13 cellular contexts compared by ENCODE assay signal in genomic region chr3:98557324-98558010, GRCh38. TPM values are rescaled to one million over a fixed set of nuclear protein-coding genes. Genes with fewer than 3 reads are reported as not detected.
A peak's percentile ranks its signal among the peaks of the same experiment; 100 is the strongest.
DNase-seq lines count a peak whose midpoint lies in the region; ATAC-seq and TF ChIP-seq lines count a peak whose summit lies in the region.
"Had no signal": no experiment of that assay in that cellular context is flagged by ENCODE, and none has a peak within 500 bp of the region (broad histone marks: within the 10 kb centered on the region; RNA-seq: fewer than 3 reads in every experiment).

No MANE protein-coding gene starts in this region.

- H3K27ac ChIP-seq in HCT116 (ENCODE audit: low read depth, low read length) = peak overlapping the region; percentile 98
- no peak overlapping the region for H3K27ac ChIP-seq in gastrocnemius medialis
- H3K27ac ChIP-seq: left ventricle myocardium inferior, vagina had no signal

- peaks cover 22% of the 10 kb centered on the region for H3K79me2 ChIP-seq in HCT116 (ENCODE audit: insufficient read depth, low read length)

- in situ Hi-C loops in gastrocnemius medialis (cut with MboI; ENCODE audit: low sequenced_read_pairs in 4 of 4) = no loop called here

- intact Hi-C loops in HCT116 (cut with micrococcal nuclease) (no loop called here), mucosa of descending colon (cut with DNase I, micrococcal nuclease) (no loop called here), gastrocnemius medialis (cut with DNase I; ENCODE audit: low total_unique reads) (no loop called here)

- TF ChIP-seq CTCF in HCT116 (IDR thresholded peaks at IDR 0.05 in 2 of 3, conservative IDR thresholded peaks at IDR 0.05 in 1 of 3; ENCODE audit: borderline replicate concordance in 1 of 3, insufficient read depth in 1 of 3, low read depth in 2 of 3, low read length in 2 of 3) = no peak
- no peak for TF ChIP-seq CTCF in mucosa of descending colon (IDR thresholded peaks at IDR 0.05)
- TF ChIP-seq CTCF in gastrocnemius medialis (IDR thresholded peaks at IDR 0.05 in 4 of 5, conservative IDR thresholded peaks at IDR 0.05 in 1 of 5) = no peak

- peak overlapping the region; percentile 70; the same call in 1 of the 2 replicates for H3K4me3 ChIP-seq in GM08714 (ENCODE audit: low read length)
- H3K4me3 ChIP-seq in HCT116 (replicated peaks in 1 of 2; ENCODE audit: low read depth in 1 of 2, low read length in 2 of 2) = no peak overlapping the region
- no peak overlapping the region for H3K4me3 ChIP-seq in mucosa of descending colon
- no peak overlapping the region for H3K4me3 ChIP-seq in H7 (ENCODE audit: insufficient read depth, low read depth, low read length)
- H3K4me3 ChIP-seq in gastrocnemius medialis = no peak overlapping the region
- H3K4me3 ChIP-seq: left ventricle myocardium inferior, skin epidermis, vagina had no signal

- H3K27me3 ChIP-seq in HCT116 (ENCODE audit: insufficient read depth, low read length) (no peaks in the 10 kb centered on the region), H7 (ENCODE audit: control insufficient read depth, insufficient read depth, low read length) (no peaks in the 10 kb centered on the region), gastrocnemius medialis (no peaks in the 10 kb centered on the region)
- H3K27me3 ChIP-seq: vagina had no signal

- H3K36me3 ChIP-seq in HCT116 (ENCODE audit: control insufficient read depth in 1 of 2, insufficient read depth in 2 of 2, low read length in 2 of 2) = no peaks in the 10 kb centered on the region
- H3K36me3 ChIP-seq in mucosa of descending colon (ENCODE audit: low read depth) = no peaks in the 10 kb centered on the region
- no peaks in the 10 kb centered on the region for H3K36me3 ChIP-seq in H7 (replicated peaks; ENCODE audit: control insufficient read depth, insufficient read depth, low read length)
- H3K36me3 ChIP-seq in gastrocnemius medialis = no peaks in the 10 kb centered on the region
- H3K36me3 ChIP-seq: left ventricle myocardium inferior, vagina had no signal

- H4K20me1 ChIP-seq in HCT116 (ENCODE audit: insufficient read depth) = no peaks in the 10 kb centered on the region

- no peak for TF ChIP-seq POLR2A in HCT116 (IDR thresholded peaks at IDR 0.05; ENCODE audit: borderline replicate concordance, extremely low read depth, insufficient read depth, insufficient read length)
- no peak for TF ChIP-seq POLR2A in gastrocnemius medialis (IDR thresholded peaks at IDR 0.05)

- BruUV-seq in HCT116 (replicated peaks; lab: Mats Ljungman, UMichigan) = no TSS peak

- H3K9ac ChIP-seq in HCT116 (ENCODE audit: low read length) = peak overlapping the region; percentile 71

- peaks cover 75 to 84% of the 10 kb centered on the region in 2 experiments for H3K4me1 ChIP-seq in HCT116 (ENCODE audit: control insufficient read depth in 1 of 2, insufficient read depth in 2 of 2, low read length in 2 of 2)
- no peaks in the 10 kb centered on the region for H3K4me1 ChIP-seq in mucosa of descending colon (ENCODE audit: low read depth)
- no peaks in the 10 kb centered on the region for H3K4me1 ChIP-seq in gastrocnemius medialis
- H3K4me1 ChIP-seq: left ventricle myocardium inferior, vagina had no signal

- H3K9me2 ChIP-seq in HCT116 (ENCODE audit: insufficient read depth) = no peaks in the 10 kb centered on the region

- no peak overlapping the region for H2AFZ ChIP-seq in HCT116 (ENCODE audit: low read depth, low read length, poor library complexity, severe bottlenecking)

- TF ChIP-seq RAD21 in HCT116 (IDR thresholded peaks at IDR 0.05; ENCODE audit: low read depth) = no peak

- no peak for DNase-seq in HCT116 (ENCODE audit: low read depth, low spot score)
- peak; percentile 68 for DNase-seq in activated CD4-positive, alpha-beta T cell treated with anti-CD3 and anti-CD28 coated beads for 48 hours
- DNase-seq in mucosa of descending colon = no peak
- no peak for DNase-seq in NCI-H526 treated with DMSO at 0.1 percent for 48 hours (lab: John Stamatoyannopoulos, UW)
- no peak for DNase-seq in H7
- no peak for DNase-seq in gastrocnemius medialis
- DNase-seq: left ventricle myocardium inferior, NCI-H82 had no signal

- CTCF ChIA-PET in HCT116 (lab: Charles Lee) = interaction anchor here (0.7 to 1.8 kb wide), 4 partner anchors 15 to 261 kb away, joined by 3 to 6 read pairs (median 4); no protein-coding TSS in a partner anchor

- H3K9me3 ChIP-seq in HCT116 (ENCODE audit: control insufficient read depth in 1 of 2, insufficient read depth in 1 of 2, low read depth in 1 of 2, low read length in 2 of 2) (no peaks in the 10 kb centered on the region), mucosa of descending colon (no peaks in the 10 kb centered on the region), gastrocnemius medialis (no peaks in the 10 kb centered on the region)
- H3K9me3 ChIP-seq: left ventricle myocardium inferior, vagina had no signal

- POLR2A ChIA-PET in HCT116 (lab: Charles Lee) = interaction anchor here (0.7 to 3.5 kb wide), 13 partner anchors 8 to 414 kb away, joined by 3 to 12 read pairs (median 5); partner anchors contain the start of genes CLDND1 and CPOX

- ATAC-seq in HCT116 = peak; percentile 21
- ATAC-seq in mucosa of descending colon = peak; percentile 26
- ATAC-seq in GM21528 (IDR thresholded peaks at IDR 0.05; ENCODE audit: low FRiP score, unreplicated experiment) = no peak
- ATAC-seq in gastrocnemius medialis = no peak

- RAD21 ChIA-PET in HCT116 (lab: Charles Lee; ENCODE audit: low non-redundant PET in 1 of 2, low total read pairs in 2 of 2, uncharacterized antibody in 2 of 2, unreplicated experiment in 2 of 2) = interaction anchor here in 1 of 2 experiments (1.1 kb wide), 1 partner anchor 34 kb away, joined by 5 read pairs; the partner anchor contains the start of gene CLDND1

- peak overlapping the region; percentile 60 for H3K4me2 ChIP-seq in HCT116 (ENCODE audit: low read length)

TF ChIP-seq in HCT116, 20 proteins besides CTCF, POLR2A, EP300 and RAD21 (continues in another document):
- TF ChIP-seq CEBPB (IDR thresholded peaks at IDR 0.05; ENCODE audit: low read depth) (0 out of 2 replicates have a peak, but pooled peaks have one; percentile 27), SIN3A (IDR thresholded peaks at IDR 0.05; ENCODE audit: low read depth) (0 out of 2 replicates have a peak, but pooled peaks have one; percentile 23), ZNF274 (IDR thresholded peaks at IDR 0.05; ENCODE audit: low read depth, low read length) (no peak), CBX3 (IDR thresholded peaks at IDR 0.05; ENCODE audit: low read depth) (peak; percentile 88; the same call in 1 of the 2 replicates), SP1 (IDR thresholded peaks at IDR 0.05; ENCODE audit: low read depth) (peak; percentile 54), EZH2 (IDR thresholded peaks at IDR 0.05) (no peak), FOSL1 (IDR thresholded peaks at IDR 0.05; ENCODE audit: low read depth) (peak; percentile 10; the same call in 1 of the 2 replicates), JUND (IDR thresholded peaks at IDR 0.05) (peak; percentile 51), ZFX (IDR thresholded peaks at IDR 0.05) (no peak), YY1 (IDR thresholded peaks at IDR 0.05; ENCODE audit: extremely low read depth, insufficient replicate concordance, low read depth, low read length) (peak; percentile 27), POLR2AphosphoS5 (IDR thresholded peaks at IDR 0.05; ENCODE audit: low read depth, low read length) (peak; percentile 61), ELF1 (IDR thresholded peaks at IDR 0.05; ENCODE audit: borderline replicate concordance, low read depth) (peak; percentile 12; the same call in 1 of the 2 replicates)
- TF ChIP-seq, protein P1, sequence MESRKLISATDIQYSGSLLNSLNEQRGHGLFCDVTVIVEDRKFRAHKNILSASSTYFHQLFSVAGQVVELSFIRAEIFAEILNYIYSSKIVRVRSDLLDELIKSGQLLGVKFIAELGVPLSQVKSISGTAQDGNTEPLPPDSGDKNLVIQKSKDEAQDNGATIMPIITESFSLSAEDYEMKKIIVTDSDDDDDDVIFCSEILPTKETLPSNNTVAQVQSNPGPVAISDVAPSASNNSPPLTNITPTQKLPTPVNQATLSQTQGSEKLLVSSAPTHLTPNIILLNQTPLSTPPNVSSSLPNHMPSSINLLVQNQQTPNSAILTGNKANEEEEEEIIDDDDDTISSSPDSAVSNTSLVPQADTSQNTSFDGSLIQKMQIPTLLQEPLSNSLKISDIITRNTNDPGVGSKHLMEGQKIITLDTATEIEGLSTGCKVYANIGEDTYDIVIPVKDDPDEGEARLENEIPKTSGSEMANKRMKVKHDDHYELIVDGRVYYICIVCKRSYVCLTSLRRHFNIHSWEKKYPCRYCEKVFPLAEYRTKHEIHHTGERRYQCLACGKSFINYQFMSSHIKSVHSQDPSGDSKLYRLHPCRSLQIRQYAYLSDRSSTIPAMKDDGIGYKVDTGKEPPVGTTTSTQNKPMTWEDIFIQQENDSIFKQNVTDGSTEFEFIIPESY (IDR thresholded peaks at IDR 0.05; ENCODE audit: extremely low read depth, insufficient replicate concordance, low read length) = no peak
- TF ChIP-seq, protein P2, sequence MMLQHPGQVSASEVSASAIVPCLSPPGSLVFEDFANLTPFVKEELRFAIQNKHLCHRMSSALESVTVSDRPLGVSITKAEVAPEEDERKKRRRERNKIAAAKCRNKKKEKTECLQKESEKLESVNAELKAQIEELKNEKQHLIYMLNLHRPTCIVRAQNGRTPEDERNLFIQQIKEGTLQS (IDR thresholded peaks at IDR 0.05) = no peak
- TF ChIP-seq, protein P3, sequence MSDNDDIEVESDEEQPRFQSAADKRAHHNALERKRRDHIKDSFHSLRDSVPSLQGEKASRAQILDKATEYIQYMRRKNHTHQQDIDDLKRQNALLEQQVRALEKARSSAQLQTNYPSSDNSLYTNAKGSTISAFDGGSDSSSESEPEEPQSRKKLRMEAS (IDR thresholded peaks at IDR 0.05) = peak; percentile 57

RNA-seq across cellular contexts. Expression of gene GPR15, which starts 25.7 kb away (rescaled TPM):
- total RNA-seq in HCT116 (2021; ENCODE audit: unreplicated experiment) (1.1 TPM), mucosa of descending colon (10 to 100 TPM in 1 of 3 donors, 1 to 10 TPM in 2; 4.5 to 11.5 (median 6.9) TPM), gastrocnemius medialis (not detected)
- 1.1 and 1.6 TPM in 2 replicates for polyA plus RNA-seq in HCT116 (2012)
- not detected in 2 replicates for total RNA-seq in H7 (2014; rRNA removed; shearing (Covaris generic))
- total RNA-seq: endothelial cell of umbilical vein, left ventricle myocardium inferior had no signal
- polyA plus RNA-seq: endothelial cell of umbilical vein had no signal

RNA-seq across cellular contexts. Expression of gene CLDND1, which starts 34.8 kb away (rescaled TPM):
- total RNA-seq in HCT116 (2021; ENCODE audit: unreplicated experiment) = 472 TPM
- 307 and 351 TPM in 2 replicates for polyA plus RNA-seq in HCT116 (2012)
- total RNA-seq in mucosa of descending colon = 100 to 1,000 TPM in 1 of 3 donors, 10 to 100 TPM in 2; 64.6 to 150 (median 70.4) TPM
- total RNA-seq in H7 (2014; rRNA removed; shearing (Covaris generic)) = 55.2 and 58.1 TPM in 2 replicates
- total RNA-seq in gastrocnemius medialis = 100 to 1,000 TPM in 1 of 4 donors, 10 to 100 TPM in 3; 47.5 to 115 (median 87.2) TPM

RNA-seq across cellular contexts. Expression of gene CPOX, which starts 35.9 kb away (rescaled TPM):
- total RNA-seq in HCT116 (2021; ENCODE audit: unreplicated experiment) (353 TPM), mucosa of descending colon (10 to 100 TPM; 16.2 to 17.9 (median 17.6) TPM), gastrocnemius medialis (10 to 100 TPM in 3 of 4 donors, 1 to 10 TPM in 1; 9.8 to 25.6 (median 15.1) TPM)
- polyA plus RNA-seq in HCT116 (2012) = 117 and 129 TPM in 2 replicates
- 36.6 and 39.4 TPM in 2 replicates for total RNA-seq in H7 (2014; rRNA removed; shearing (Covaris generic))

RNA-seq across cellular contexts. Expression of gene OR5K2, which starts 60.0 kb away (rescaled TPM):
- not detected for total RNA-seq in HCT116 (2021; ENCODE audit: unreplicated experiment)
- polyA plus RNA-seq in HCT116 (2012) = not detected in 2 replicates
- total RNA-seq in mucosa of descending colon = not detected
- total RNA-seq in H7 (2014; rRNA removed; shearing (Covaris generic)) = not detected in 2 replicates
- not detected for total RNA-seq in gastrocnemius medialis
- total RNA-seq: endothelial cell of umbilical vein, left ventricle myocardium inferior, vagina had no signal
- polyA plus RNA-seq: endothelial cell of umbilical vein had no signal

Comparison
In these comparisons a context has a peak if more than half of its experiments do, and no peak if none do; other contexts are left out.
1. ATAC-seq: peak in HCT116 (single experiment) and mucosa of descending colon (single experiment); none in GM21528 (single experiment) and gastrocnemius medialis (0 of 2).